Comparison of ENCODE assay signal across 1 cellular context in genomic region chr14:93051600-93052546, GRCh38.
A peak's percentile ranks its signal among the peaks of the same experiment; 100 is the strongest.
TF ChIP-seq lines count a peak whose summit lies in the region.

No MANE protein-coding gene starts in this region.

TF ChIP-seq in WTC11, 78 proteins besides CTCF, POLR2A, EP300 and RAD21 (continues in another document):
- TF ChIP-seq ETV6 (CRISPR knock-in tag; IDR thresholded peaks at IDR 0.05) (0 out of 2 replicates have a peak, but pooled peaks have one; percentile 78), NFE2L1 (CRISPR knock-in tag; IDR thresholded peaks at IDR 0.05) (0 out of 2 replicates have a peak, but pooled peaks have one; percentile 61), ZNF232 (CRISPR knock-in tag; IDR thresholded peaks at IDR 0.05) (no peak), ZNF219 (CRISPR knock-in tag; IDR thresholded peaks at IDR 0.05; ENCODE audit: borderline replicate concordance) (0 out of 2 replicates have a peak, but pooled peaks have one; percentile 75), ZNF416 (CRISPR knock-in tag; IDR thresholded peaks at IDR 0.05) (no peak), SMAD3 (CRISPR knock-in tag; IDR thresholded peaks at IDR 0.05; ENCODE audit: borderline replicate concordance) (no peak), FOXP4 (CRISPR knock-in tag; IDR thresholded peaks at IDR 0.05) (0 out of 2 replicates have a peak, but pooled peaks have one; percentile 24), ZNF423 (CRISPR knock-in tag; IDR thresholded peaks at IDR 0.05) (peak; percentile 44), E2F1 (CRISPR knock-in tag; IDR thresholded peaks at IDR 0.05) (no peak), CDX4 (CRISPR knock-in tag; IDR thresholded peaks at IDR 0.05; ENCODE audit: borderline replicate concordance) (no peak), EMX1 (CRISPR knock-in tag; IDR thresholded peaks at IDR 0.05) (no peak), SP1 (CRISPR knock-in tag; conservative IDR thresholded peaks at IDR 0.05) (peak; percentile 70), ZBTB43 (CRISPR knock-in tag; IDR thresholded peaks at IDR 0.05) (peak; percentile 84; the same call in 1 of the 2 replicates), ZNF532 (CRISPR knock-in tag; IDR thresholded peaks at IDR 0.05; ENCODE audit: borderline replicate concordance) (peak; percentile 22; the same call in 1 of the 2 replicates), KAT7 (CRISPR knock-in tag; IDR thresholded peaks at IDR 0.05; ENCODE audit: borderline replicate concordance) (no peak), TEAD1 (CRISPR knock-in tag; IDR thresholded peaks at IDR 0.05) (peak; percentile 88; the same call in 1 of the 2 replicates), E2F5 (CRISPR knock-in tag; IDR thresholded peaks at IDR 0.05) (0 out of 2 replicates have a peak, but pooled peaks have one; percentile 48), MYBL2 (CRISPR knock-in tag; IDR thresholded peaks at IDR 0.05) (peak; percentile 51; the same call in 1 of the 2 replicates), TP53 (CRISPR knock-in tag; IDR thresholded peaks at IDR 0.05) (peak; percentile 49; the same call in 1 of the 2 replicates)
- TF ChIP-seq, protein P1, sequence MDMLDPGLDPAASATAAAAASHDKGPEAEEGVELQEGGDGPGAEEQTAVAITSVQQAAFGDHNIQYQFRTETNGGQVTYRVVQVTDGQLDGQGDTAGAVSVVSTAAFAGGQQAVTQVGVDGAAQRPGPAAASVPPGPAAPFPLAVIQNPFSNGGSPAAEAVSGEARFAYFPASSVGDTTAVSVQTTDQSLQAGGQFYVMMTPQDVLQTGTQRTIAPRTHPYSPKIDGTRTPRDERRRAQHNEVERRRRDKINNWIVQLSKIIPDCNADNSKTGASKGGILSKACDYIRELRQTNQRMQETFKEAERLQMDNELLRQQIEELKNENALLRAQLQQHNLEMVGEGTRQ (CRISPR knock-in tag; IDR thresholded peaks at IDR 0.05) = peak; percentile 53
- TF ChIP-seq, protein P2, sequence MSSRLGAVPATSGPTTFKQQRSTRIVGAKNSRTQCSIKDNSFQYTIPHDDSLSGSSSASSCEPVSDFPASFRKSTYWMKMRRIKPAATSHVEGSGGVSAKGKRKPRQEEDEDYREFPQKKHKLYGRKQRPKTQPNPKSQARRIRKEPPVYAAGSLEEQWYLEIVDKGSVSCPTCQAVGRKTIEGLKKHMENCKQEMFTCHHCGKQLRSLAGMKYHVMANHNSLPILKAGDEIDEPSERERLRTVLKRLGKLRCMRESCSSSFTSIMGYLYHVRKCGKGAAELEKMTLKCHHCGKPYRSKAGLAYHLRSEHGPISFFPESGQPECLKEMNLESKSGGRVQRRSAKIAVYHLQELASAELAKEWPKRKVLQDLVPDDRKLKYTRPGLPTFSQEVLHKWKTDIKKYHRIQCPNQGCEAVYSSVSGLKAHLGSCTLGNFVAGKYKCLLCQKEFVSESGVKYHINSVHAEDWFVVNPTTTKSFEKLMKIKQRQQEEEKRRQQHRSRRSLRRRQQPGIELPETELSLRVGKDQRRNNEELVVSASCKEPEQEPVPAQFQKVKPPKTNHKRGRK (CRISPR knock-in tag; IDR thresholded peaks at IDR 0.05; ENCODE audit: borderline replicate concordance) = no peak
- TF ChIP-seq, protein P3, sequence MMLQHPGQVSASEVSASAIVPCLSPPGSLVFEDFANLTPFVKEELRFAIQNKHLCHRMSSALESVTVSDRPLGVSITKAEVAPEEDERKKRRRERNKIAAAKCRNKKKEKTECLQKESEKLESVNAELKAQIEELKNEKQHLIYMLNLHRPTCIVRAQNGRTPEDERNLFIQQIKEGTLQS (CRISPR knock-in tag; conservative IDR thresholded peaks at IDR 0.05) = no peak
- TF ChIP-seq, protein P4, sequence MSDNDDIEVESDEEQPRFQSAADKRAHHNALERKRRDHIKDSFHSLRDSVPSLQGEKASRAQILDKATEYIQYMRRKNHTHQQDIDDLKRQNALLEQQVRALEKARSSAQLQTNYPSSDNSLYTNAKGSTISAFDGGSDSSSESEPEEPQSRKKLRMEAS (CRISPR knock-in tag; IDR thresholded peaks at IDR 0.05) = 0 out of 2 replicates have a peak, but pooled peaks have one; percentile 31
- TF ChIP-seq, protein P5, sequence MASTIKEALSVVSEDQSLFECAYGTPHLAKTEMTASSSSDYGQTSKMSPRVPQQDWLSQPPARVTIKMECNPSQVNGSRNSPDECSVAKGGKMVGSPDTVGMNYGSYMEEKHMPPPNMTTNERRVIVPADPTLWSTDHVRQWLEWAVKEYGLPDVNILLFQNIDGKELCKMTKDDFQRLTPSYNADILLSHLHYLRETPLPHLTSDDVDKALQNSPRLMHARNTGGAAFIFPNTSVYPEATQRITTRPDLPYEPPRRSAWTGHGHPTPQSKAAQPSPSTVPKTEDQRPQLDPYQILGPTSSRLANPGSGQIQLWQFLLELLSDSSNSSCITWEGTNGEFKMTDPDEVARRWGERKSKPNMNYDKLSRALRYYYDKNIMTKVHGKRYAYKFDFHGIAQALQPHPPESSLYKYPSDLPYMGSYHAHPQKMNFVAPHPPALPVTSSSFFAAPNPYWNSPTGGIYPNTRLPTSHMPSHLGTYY (CRISPR knock-in tag; IDR thresholded peaks at IDR 0.05) = no peak
- TF ChIP-seq, protein P6, sequence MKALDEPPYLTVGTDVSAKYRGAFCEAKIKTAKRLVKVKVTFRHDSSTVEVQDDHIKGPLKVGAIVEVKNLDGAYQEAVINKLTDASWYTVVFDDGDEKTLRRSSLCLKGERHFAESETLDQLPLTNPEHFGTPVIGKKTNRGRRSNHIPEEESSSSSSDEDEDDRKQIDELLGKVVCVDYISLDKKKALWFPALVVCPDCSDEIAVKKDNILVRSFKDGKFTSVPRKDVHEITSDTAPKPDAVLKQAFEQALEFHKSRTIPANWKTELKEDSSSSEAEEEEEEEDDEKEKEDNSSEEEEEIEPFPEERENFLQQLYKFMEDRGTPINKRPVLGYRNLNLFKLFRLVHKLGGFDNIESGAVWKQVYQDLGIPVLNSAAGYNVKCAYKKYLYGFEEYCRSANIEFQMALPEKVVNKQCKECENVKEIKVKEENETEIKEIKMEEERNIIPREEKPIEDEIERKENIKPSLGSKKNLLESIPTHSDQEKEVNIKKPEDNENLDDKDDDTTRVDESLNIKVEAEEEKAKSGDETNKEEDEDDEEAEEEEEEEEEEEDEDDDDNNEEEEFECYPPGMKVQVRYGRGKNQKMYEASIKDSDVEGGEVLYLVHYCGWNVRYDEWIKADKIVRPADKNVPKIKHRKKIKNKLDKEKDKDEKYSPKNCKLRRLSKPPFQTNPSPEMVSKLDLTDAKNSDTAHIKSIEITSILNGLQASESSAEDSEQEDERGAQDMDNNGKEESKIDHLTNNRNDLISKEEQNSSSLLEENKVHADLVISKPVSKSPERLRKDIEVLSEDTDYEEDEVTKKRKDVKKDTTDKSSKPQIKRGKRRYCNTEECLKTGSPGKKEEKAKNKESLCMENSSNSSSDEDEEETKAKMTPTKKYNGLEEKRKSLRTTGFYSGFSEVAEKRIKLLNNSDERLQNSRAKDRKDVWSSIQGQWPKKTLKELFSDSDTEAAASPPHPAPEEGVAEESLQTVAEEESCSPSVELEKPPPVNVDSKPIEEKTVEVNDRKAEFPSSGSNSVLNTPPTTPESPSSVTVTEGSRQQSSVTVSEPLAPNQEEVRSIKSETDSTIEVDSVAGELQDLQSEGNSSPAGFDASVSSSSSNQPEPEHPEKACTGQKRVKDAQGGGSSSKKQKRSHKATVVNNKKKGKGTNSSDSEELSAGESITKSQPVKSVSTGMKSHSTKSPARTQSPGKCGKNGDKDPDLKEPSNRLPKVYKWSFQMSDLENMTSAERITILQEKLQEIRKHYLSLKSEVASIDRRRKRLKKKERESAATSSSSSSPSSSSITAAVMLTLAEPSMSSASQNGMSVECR (CRISPR knock-in tag; IDR thresholded peaks at IDR 0.05; ENCODE audit: borderline replicate concordance) = peak; percentile 48; the same call in 1 of the 2 replicates
- TF ChIP-seq, protein P7, sequence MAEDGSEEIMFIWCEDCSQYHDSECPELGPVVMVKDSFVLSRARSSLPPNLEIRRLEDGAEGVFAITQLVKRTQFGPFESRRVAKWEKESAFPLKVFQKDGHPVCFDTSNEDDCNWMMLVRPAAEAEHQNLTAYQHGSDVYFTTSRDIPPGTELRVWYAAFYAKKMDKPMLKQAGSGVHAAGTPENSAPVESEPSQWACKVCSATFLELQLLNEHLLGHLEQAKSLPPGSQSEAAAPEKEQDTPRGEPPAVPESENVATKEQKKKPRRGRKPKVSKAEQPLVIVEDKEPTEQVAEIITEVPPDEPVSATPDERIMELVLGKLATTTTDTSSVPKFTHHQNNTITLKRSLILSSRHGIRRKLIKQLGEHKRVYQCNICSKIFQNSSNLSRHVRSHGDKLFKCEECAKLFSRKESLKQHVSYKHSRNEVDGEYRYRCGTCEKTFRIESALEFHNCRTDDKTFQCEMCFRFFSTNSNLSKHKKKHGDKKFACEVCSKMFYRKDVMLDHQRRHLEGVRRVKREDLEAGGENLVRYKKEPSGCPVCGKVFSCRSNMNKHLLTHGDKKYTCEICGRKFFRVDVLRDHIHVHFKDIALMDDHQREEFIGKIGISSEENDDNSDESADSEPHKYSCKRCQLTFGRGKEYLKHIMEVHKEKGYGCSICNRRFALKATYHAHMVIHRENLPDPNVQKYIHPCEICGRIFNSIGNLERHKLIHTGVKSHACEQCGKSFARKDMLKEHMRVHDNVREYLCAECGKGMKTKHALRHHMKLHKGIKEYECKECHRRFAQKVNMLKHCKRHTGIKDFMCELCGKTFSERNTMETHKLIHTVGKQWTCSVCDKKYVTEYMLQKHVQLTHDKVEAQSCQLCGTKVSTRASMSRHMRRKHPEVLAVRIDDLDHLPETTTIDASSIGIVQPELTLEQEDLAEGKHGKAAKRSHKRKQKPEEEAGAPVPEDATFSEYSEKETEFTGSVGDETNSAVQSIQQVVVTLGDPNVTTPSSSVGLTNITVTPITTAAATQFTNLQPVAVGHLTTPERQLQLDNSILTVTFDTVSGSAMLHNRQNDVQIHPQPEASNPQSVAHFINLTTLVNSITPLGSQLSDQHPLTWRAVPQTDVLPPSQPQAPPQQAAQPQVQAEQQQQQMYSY (CRISPR knock-in tag; IDR thresholded peaks at IDR 0.05) = no peak
